In the genomic region with DNA sequence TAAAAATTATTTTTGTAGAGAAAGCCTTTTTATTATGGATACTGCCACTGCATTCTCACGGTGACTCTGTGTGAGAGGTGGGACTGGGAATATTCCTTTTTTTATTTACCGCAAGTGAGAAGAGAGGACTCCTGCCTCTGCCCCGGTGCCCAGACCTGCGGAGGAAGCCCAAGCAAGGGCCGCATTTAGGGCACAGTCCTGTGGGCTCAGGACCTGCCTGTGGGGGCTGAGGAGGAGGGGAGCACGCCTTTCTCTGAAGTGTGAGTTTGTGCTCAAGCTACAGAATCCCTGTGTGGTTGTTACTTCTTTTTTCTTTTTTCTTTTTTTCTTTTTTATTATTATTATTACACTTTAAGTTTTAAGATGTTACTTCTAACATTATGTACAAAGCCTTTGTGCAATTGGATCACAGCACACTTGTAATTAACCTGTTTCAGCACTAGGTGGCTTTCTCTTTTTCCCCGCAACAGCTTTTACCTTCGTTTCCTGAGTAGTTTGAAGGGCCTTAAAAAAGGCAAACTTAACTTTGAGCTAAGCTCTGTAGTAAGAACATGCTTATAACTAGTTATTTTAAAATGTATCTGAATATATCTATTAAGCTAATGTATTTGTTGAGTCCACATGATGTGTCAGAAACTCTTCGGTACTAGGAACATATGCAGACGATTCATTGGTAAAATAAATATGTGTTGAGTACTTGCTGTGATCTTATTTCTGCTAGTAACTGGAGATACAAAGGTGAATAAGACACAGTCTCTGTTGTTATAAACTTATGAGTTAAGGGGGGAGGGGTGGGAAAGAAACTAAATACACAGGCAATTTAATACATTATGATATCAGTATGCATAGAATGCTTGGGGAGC, we compare ENCODE assay signal across 1 cellular context.
TF ChIP-seq lines count a peak whose summit lies in the region.

No MANE protein-coding gene starts in this region.

TF ChIP-seq in K562, 482 proteins besides CTCF, POLR2A, EP300 and RAD21:
- TF ChIP-seq MBD1 (CRISPR knock-in tag; IDR thresholded peaks at IDR 0.05) = 0 out of 2 replicates have a peak, but pooled peaks have one; percentile 7
- peak; percentile 30; the same call in 1 of the 2 replicates for TF ChIP-seq SMC3 (conservative IDR thresholded peaks at IDR 0.05; ENCODE audit: insufficient read depth, low read depth, low read length)
- no peak for TF ChIP-seq MAFK (IDR thresholded peaks at IDR 0.05; ENCODE audit: low read length)
